In the genomic region with DNA sequence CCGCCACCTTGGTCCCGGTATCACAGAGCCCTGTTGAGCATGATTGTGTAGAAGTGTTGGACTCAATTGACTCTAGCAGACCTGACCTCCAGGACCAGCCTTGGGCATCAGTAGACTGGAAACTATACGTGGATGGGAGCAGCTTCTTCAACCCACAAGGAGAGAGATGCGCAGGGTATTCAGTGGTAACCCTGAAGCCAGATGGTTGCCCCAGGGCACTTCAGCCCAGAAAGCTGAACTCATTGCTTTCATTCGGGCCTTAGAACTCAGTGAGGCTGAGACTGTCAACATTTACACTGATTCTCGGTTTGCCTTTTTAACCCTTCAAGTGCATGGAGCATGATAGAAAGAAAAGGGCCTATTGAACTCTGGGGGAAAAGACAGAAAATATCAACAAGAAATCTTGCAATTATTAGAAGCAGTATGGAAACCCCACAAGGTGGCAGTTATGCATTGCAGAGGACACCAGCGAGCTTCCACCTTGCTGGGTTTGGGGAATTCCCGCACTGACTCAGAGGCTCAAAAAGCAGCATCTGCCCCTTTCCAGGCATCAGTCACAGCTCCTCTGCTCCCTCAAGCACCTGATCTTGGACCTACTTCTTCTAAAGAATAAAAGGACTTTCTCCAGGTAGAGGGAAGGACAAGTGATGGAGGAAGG, we compare ENCODE assay signal across 8 cellular contexts.
A peak's percentile ranks its signal among the peaks of the same experiment; 100 is the strongest.
DNase-seq lines count a peak whose midpoint lies in the region; ATAC-seq and TF ChIP-seq lines count a peak whose summit lies in the region.
"Not testable (repeated sequence)": the region's sequence is repeated elsewhere in the genome, so short reads cannot be mapped to it uniquely, and the experiment has no call there.

No MANE protein-coding gene starts in this region.

- H3K79me2 ChIP-seq in smooth muscle cell (ENCODE audit: low read depth) = not testable (repeated sequence)

- TF ChIP-seq CTCF in HFFc6 (IDR thresholded peaks at IDR 0.05) (peak; percentile 22; the same call in 1 of the 2 replicates), RWPE1 (conservative IDR thresholded peaks at IDR 0.05; ENCODE audit: low read depth) (peak; percentile 69)
- not testable (repeated sequence) for TF ChIP-seq CTCF in smooth muscle cell (IDR thresholded peaks at IDR 0.05; ENCODE audit: borderline replicate concordance, insufficient read depth, poor library complexity, severe bottlenecking)

- H3K4me2 ChIP-seq in smooth muscle cell = not testable (repeated sequence)

- H3K36me3 Mint-ChIP-seq in HFFc6 (ENCODE audit: low read depth); activated CD4-positive, alpha-beta memory T cell treated with anti-CD3 and anti-CD28 coated beads for 36 hours; activated naive CD8-positive, alpha-beta T cell treated with anti-CD3 and anti-CD28 coated beads, Interleukin-2, amount 50 U/mL, for 24 hours (ENCODE audit: low read depth): not testable (repeated sequence)

- H3K4me3 Mint-ChIP-seq in HFFc6; activated CD4-positive, alpha-beta memory T cell treated with anti-CD3 and anti-CD28 coated beads for 36 hours; activated naive CD8-positive, alpha-beta T cell treated with anti-CD3 and anti-CD28 coated beads, Interleukin-2, amount 50 U/mL, for 24 hours: not testable (repeated sequence)

- not testable (repeated sequence) for H3K27me3 ChIP-seq in smooth muscle cell (ENCODE audit: low read depth)

- not testable (repeated sequence) for H3K9me3 ChIP-seq in smooth muscle cell (replicated peaks; ENCODE audit: low read depth)

- peaks cover 23% of the 10 kb centered on the region for H3K27me3 Mint-ChIP-seq in HFFc6 (ENCODE audit: insufficient read depth)
- H3K27me3 Mint-ChIP-seq in activated CD4-positive, alpha-beta memory T cell treated with anti-CD3 and anti-CD28 coated beads for 36 hours; activated naive CD8-positive, alpha-beta T cell treated with anti-CD3 and anti-CD28 coated beads, Interleukin-2, amount 50 U/mL, for 24 hours: not testable (repeated sequence)

- POLR2A ChIA-PET in RWPE1 (lab: Yijun Ruan, JAX; ENCODE audit: low non-redundant PET); activated CD4-positive, alpha-beta memory T cell treated with anti-CD3 and anti-CD28 coated beads for 36 hours (lab: Charles Lee): not testable (repeated sequence)

- ATAC-seq in activated naive CD8-positive, alpha-beta T cell treated with anti-CD3 and anti-CD28 coated beads, Interleukin-2, amount 50 U/mL, for 24 hours = not testable (repeated sequence)

- H3K4me3 ChIP-seq in smooth muscle cell = not testable (repeated sequence)

- H3K4me1 Mint-ChIP-seq in HFFc6 (ENCODE audit: low read depth); activated naive CD8-positive, alpha-beta T cell treated with anti-CD3 and anti-CD28 coated beads, Interleukin-2, amount 50 U/mL, for 24 hours: not testable (repeated sequence)
- H3K4me1 Mint-ChIP-seq in activated CD4-positive, alpha-beta memory T cell treated with anti-CD3 and anti-CD28 coated beads for 36 hours (ENCODE audit: low read depth) = peaks cover 10% of the 10 kb centered on the region

- H3F3A ChIP-seq in smooth muscle cell (ENCODE audit: low read depth) = not testable (repeated sequence)

- H2AFZ ChIP-seq in smooth muscle cell (ENCODE audit: low read depth) = not testable (repeated sequence)

- H3K27ac ChIP-seq in RWPE1 (0 out of 2 replicates have a peak overlapping the region, but pooled peaks have one; percentile 9), smooth muscle cell (ENCODE audit: low read depth) (peak overlapping the region; percentile 73)

- CTCF ChIA-PET in RWPE1 (lab: Yijun Ruan, JAX) = interaction anchor here (0.6 to 1.1 kb wide), 2 partner anchors 18 to 156 kb away, joined by 3 read pairs; no protein-coding TSS in a partner anchor
- CTCF ChIA-PET in activated CD4-positive, alpha-beta memory T cell treated with anti-CD3 and anti-CD28 coated beads for 36 hours (lab: Charles Lee) = interaction anchor here (1.1 kb wide), 1 partner anchor 234 kb away, joined by 5 read pairs; no protein-coding TSS in a partner anchor

- H3K9ac ChIP-seq in smooth muscle cell (ENCODE audit: low read depth) = not testable (repeated sequence)

- H4K20me1 ChIP-seq in smooth muscle cell (ENCODE audit: low read depth) = not testable (repeated sequence)

- H3K36me3 ChIP-seq in smooth muscle cell (ENCODE audit: low read depth) = not testable (repeated sequence)

- not testable (repeated sequence) for H3K27ac Mint-ChIP-seq in HFFc6; activated CD4-positive, alpha-beta memory T cell treated with anti-CD3 and anti-CD28 coated beads for 36 hours; activated naive CD8-positive, alpha-beta T cell treated with anti-CD3 and anti-CD28 coated beads, Interleukin-2, amount 50 U/mL, for 24 hours

- WGBS in smooth muscle cell (ENCODE audit: low lambda C conversion rate) = 68% methylated on average over 8 of the region's 8 CpGs

- not testable (repeated sequence) for H3K4me1 ChIP-seq in smooth muscle cell (ENCODE audit: low read depth)

- DNase-seq in A172 (ENCODE audit: low spot score) (peak; percentile 40), iris pigment epithelial cell (ENCODE audit: low read depth) (peak; percentile 16)
- DNase-seq in HFFc6; RWPE1 (ENCODE audit: low spot score); smooth muscle cell (lab: John Stamatoyannopoulos, UW; ENCODE audit: unreplicated experiment): not testable (repeated sequence)
- peak; percentile 72 for DNase-seq in activated CD4-positive, alpha-beta memory T cell treated with anti-CD3 and anti-CD28 coated beads for 36 hours
- DNase-seq in activated naive CD8-positive, alpha-beta T cell treated with anti-CD3 and anti-CD28 coated beads, Interleukin-2, amount 50 U/mL, for 24 hours = peak; percentile 33
- DNase-seq in stimulated activated CD4-positive, alpha-beta T cell treated with anti-CD3 and anti-CD28 coated beads, TNF-alpha, amount 100 ng/mL, for 24 hours (ENCODE audit: low read depth in 3 of 3) = peak in 2 of 3 experiments; percentile 5 to 44

- not testable (repeated sequence) for H3K9me3 Mint-ChIP-seq in HFFc6; activated CD4-positive, alpha-beta memory T cell treated with anti-CD3 and anti-CD28 coated beads for 36 hours; activated naive CD8-positive, alpha-beta T cell treated with anti-CD3 and anti-CD28 coated beads, Interleukin-2, amount 50 U/mL, for 24 hours

- intact Hi-C loops in activated CD4-positive, alpha-beta memory T cell treated with anti-CD3 and anti-CD28 coated beads for 36 hours (cut with micrococcal nuclease) = loop anchor here (5.0 kb wide), 2 partner anchors 917 to 1082 kb away; no protein-coding TSS in a partner anchor
